1 cellular context compared by ENCODE assay signal in the genomic region with DNA sequence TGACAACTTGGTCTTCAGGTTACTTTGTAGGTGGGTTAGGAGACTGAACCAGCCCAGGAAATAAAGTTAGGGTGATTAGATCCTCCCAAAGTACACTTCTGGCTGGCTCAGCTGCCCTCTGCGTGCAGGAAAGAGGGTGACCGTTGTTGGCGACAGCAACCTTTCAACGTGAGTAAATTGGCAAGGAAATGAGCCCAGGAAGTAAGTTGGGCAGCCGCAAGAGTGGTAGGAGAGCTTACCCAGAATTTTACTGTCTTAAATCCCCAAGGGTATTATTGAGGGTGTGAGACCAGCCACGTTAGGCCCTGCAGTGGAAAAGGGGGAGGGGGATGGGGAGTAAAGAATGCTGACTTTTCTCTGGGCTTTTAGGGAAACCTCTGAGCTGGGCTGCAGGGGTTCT.
TF ChIP-seq lines count a peak whose summit lies in the region.

No MANE protein-coding gene starts in this region.

TF ChIP-seq in K562, 482 proteins besides CTCF, POLR2A, EP300 and RAD21 (continued from another document):
- TF ChIP-seq, protein P1, sequence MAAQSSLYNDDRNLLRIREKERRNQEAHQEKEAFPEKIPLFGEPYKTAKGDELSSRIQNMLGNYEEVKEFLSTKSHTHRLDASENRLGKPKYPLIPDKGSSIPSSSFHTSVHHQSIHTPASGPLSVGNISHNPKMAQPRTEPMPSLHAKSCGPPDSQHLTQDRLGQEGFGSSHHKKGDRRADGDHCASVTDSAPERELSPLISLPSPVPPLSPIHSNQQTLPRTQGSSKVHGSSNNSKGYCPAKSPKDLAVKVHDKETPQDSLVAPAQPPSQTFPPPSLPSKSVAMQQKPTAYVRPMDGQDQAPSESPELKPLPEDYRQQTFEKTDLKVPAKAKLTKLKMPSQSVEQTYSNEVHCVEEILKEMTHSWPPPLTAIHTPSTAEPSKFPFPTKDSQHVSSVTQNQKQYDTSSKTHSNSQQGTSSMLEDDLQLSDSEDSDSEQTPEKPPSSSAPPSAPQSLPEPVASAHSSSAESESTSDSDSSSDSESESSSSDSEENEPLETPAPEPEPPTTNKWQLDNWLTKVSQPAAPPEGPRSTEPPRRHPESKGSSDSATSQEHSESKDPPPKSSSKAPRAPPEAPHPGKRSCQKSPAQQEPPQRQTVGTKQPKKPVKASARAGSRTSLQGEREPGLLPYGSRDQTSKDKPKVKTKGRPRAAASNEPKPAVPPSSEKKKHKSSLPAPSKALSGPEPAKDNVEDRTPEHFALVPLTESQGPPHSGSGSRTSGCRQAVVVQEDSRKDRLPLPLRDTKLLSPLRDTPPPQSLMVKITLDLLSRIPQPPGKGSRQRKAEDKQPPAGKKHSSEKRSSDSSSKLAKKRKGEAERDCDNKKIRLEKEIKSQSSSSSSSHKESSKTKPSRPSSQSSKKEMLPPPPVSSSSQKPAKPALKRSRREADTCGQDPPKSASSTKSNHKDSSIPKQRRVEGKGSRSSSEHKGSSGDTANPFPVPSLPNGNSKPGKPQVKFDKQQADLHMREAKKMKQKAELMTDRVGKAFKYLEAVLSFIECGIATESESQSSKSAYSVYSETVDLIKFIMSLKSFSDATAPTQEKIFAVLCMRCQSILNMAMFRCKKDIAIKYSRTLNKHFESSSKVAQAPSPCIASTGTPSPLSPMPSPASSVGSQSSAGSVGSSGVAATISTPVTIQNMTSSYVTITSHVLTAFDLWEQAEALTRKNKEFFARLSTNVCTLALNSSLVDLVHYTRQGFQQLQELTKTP (IDR thresholded peaks at IDR 0.05; ENCODE audit: low read depth in 1 of 2, partially characterized antibody in 2 of 2) = peak in 1 of 2 experiments; percentile 98
- TF ChIP-seq ZNF444 (CRISPR knock-in tag; IDR thresholded peaks at IDR 0.05) (peak; percentile 92), HDAC1 (IDR thresholded peaks at IDR 0.05) (peak in 1 of 2 experiments; percentile 33; a peak in 2 of 4 replicates), GTF2E2 (tag; IDR thresholded peaks at IDR 0.05) (0 out of 2 replicates have a peak, but pooled peaks have one; percentile 31), CEBPG (CRISPR knock-in tag; IDR thresholded peaks at IDR 0.05) (no peak), CEBPG (tag; conservative IDR thresholded peaks at IDR 0.05 in 1 of 2, IDR thresholded peaks at IDR 0.05 in 1 of 2) (no peak), KDM1A (IDR thresholded peaks at IDR 0.05) (peak in 1 of 2 experiments; percentile 99; a peak in 2 of 4 replicates), GATAD2A (IDR thresholded peaks at IDR 0.05) (0 out of 2 replicates have a peak, but pooled peaks have one; percentile 56), HDGF (IDR thresholded peaks at IDR 0.05) (0 out of 2 replicates have a peak, but pooled peaks have one; percentile 52)
- TF ChIP-seq, protein P2, sequence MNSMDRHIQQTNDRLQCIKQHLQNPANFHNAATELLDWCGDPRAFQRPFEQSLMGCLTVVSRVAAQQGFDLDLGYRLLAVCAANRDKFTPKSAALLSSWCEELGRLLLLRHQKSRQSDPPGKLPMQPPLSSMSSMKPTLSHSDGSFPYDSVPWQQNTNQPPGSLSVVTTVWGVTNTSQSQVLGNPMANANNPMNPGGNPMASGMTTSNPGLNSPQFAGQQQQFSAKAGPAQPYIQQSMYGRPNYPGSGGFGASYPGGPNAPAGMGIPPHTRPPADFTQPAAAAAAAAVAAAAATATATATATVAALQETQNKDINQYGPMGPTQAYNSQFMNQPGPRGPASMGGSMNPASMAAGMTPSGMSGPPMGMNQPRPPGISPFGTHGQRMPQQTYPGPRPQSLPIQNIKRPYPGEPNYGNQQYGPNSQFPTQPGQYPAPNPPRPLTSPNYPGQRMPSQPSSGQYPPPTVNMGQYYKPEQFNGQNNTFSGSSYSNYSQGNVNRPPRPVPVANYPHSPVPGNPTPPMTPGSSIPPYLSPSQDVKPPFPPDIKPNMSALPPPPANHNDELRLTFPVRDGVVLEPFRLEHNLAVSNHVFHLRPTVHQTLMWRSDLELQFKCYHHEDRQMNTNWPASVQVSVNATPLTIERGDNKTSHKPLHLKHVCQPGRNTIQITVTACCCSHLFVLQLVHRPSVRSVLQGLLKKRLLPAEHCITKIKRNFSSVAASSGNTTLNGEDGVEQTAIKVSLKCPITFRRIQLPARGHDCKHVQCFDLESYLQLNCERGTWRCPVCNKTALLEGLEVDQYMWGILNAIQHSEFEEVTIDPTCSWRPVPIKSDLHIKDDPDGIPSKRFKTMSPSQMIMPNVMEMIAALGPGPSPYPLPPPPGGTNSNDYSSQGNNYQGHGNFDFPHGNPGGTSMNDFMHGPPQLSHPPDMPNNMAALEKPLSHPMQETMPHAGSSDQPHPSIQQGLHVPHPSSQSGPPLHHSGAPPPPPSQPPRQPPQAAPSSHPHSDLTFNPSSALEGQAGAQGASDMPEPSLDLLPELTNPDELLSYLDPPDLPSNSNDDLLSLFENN (IDR thresholded peaks at IDR 0.05; ENCODE audit: low read depth in 2 of 2, low read length in 2 of 2) = no peak
- TF ChIP-seq, protein P3, sequence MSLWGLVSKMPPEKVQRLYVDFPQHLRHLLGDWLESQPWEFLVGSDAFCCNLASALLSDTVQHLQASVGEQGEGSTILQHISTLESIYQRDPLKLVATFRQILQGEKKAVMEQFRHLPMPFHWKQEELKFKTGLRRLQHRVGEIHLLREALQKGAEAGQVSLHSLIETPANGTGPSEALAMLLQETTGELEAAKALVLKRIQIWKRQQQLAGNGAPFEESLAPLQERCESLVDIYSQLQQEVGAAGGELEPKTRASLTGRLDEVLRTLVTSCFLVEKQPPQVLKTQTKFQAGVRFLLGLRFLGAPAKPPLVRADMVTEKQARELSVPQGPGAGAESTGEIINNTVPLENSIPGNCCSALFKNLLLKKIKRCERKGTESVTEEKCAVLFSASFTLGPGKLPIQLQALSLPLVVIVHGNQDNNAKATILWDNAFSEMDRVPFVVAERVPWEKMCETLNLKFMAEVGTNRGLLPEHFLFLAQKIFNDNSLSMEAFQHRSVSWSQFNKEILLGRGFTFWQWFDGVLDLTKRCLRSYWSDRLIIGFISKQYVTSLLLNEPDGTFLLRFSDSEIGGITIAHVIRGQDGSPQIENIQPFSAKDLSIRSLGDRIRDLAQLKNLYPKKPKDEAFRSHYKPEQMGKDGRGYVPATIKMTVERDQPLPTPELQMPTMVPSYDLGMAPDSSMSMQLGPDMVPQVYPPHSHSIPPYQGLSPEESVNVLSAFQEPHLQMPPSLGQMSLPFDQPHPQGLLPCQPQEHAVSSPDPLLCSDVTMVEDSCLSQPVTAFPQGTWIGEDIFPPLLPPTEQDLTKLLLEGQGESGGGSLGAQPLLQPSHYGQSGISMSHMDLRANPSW (CRISPR knock-in tag; IDR thresholded peaks at IDR 0.05) = no peak
